Comparison of ENCODE assay signal across 8 cellular contexts in genomic region chr7:139360948-139361307, GRCh38. TPM values are rescaled to one million over a fixed set of nuclear protein-coding genes. Genes with fewer than 3 reads are reported as not detected.
DNase-seq lines count a peak whose midpoint lies in the region; ATAC-seq and TF ChIP-seq lines count a peak whose summit lies in the region.

No MANE protein-coding gene starts in this region.

- no peaks in the 10 kb centered on the region for H3K27me3 ChIP-seq in SU-DHL-6 (ENCODE audit: low read length)

- H4K20me1 ChIP-seq in SU-DHL-6 (ENCODE audit: low read depth, low read length), result peaks cover 27% of the 10 kb centered on the region

- no peak for TF ChIP-seq CTCF in GM12875 (IDR thresholded peaks at IDR 0.05; ENCODE audit: borderline replicate concordance, insufficient read depth, low read depth, low read length)
- no peak for TF ChIP-seq CTCF in SU-DHL-6 (IDR thresholded peaks at IDR 0.05; ENCODE audit: insufficient read depth, low read length, poor library complexity, severe bottlenecking)
- TF ChIP-seq CTCF in fibroblast of villous mesenchyme (IDR thresholded peaks at IDR 0.05; ENCODE audit: insufficient read depth, low read depth, low read length), result no peak

- H3K4me3 ChIP-seq in GM12875 (ENCODE audit: low read depth, low read length) (peak overlapping the region; percentile 90), SU-DHL-6 (ENCODE audit: insufficient read depth, low read length, poor library complexity, severe bottlenecking) (peak overlapping the region; percentile 75), fibroblast of villous mesenchyme (ENCODE audit: low read depth, low read length) (peak overlapping the region; percentile 88), skeletal muscle cell (ENCODE audit: low read depth, low read length) (peak overlapping the region; percentile 92)

- H3K4me2 ChIP-seq in SU-DHL-6 (ENCODE audit: low read depth, low read length, poor library complexity, severe bottlenecking), result peak overlapping the region; percentile 95

- H3K36me3 ChIP-seq in SU-DHL-6 (ENCODE audit: low read length), result peaks cover 24% of the 10 kb centered on the region

- H3K9ac ChIP-seq in SU-DHL-6 (ENCODE audit: low read length), result peak overlapping the region; percentile 94

- H3K27ac ChIP-seq in SU-DHL-6 (ENCODE audit: low read depth, low read length), result peak overlapping the region; percentile 92

- DNase-seq in fibroblast of villous mesenchyme (ENCODE audit: low read depth) (no peak), skeletal muscle cell (ENCODE audit: low read depth) (no peak), ACHN (no peak), MV-4-11 (lab: John Stamatoyannopoulos, UW) (no peak), NK-92 (lab: John Stamatoyannopoulos, UW; ENCODE audit: unreplicated experiment) (no peak)

- no peaks in the 10 kb centered on the region for H3K9me2 ChIP-seq in SU-DHL-6 (replicated peaks; ENCODE audit: insufficient read depth, low read length)

- peaks cover 20% of the 10 kb centered on the region for H3F3A ChIP-seq in SU-DHL-6 (ENCODE audit: insufficient read depth)

- H2AFZ ChIP-seq in SU-DHL-6 (ENCODE audit: low read depth, low read length, severe bottlenecking), result no peak overlapping the region

- ATAC-seq in GM21526 (IDR thresholded peaks at IDR 0.05; ENCODE audit: low FRiP score, unreplicated experiment), result no peak

- H3K79me2 ChIP-seq in SU-DHL-6 (ENCODE audit: insufficient read depth, low read length), result peaks cover 72% of the 10 kb centered on the region

- in situ Hi-C loops in ACHN (cut with HindIII; ENCODE audit: low pct_ligation_motif_present, low pct_unique_long_range_greater_than_20kb, low sequenced_read_pairs), result no loop called here

- H3K9me3 ChIP-seq in SU-DHL-6 (ENCODE audit: insufficient read depth, low read length), result no peaks in the 10 kb centered on the region

RNA-seq across cellular contexts. Expression of gene LUC7L2, which starts 1.2 kb away (rescaled TPM):
- total RNA-seq in fibroblast of villous mesenchyme, result 50.3 and 57.0 TPM in 2 replicates

RNA-seq across cellular contexts. Expression of gene FMC1, which starts 19.8 kb away (rescaled TPM):
- total RNA-seq in fibroblast of villous mesenchyme, result 8.4 and 13.4 TPM in 2 replicates
